ENCODE assay signal across 2 cellular contexts in genomic region chr13:113934576-113934975, GRCh38.
TF ChIP-seq lines count a peak whose summit lies in the region.

No MANE protein-coding gene starts in this region.

TF ChIP-seq in SK-N-SH, 30 proteins besides CTCF, POLR2A, EP300 and RAD21:
- no peak for TF ChIP-seq POLR2AphosphoS5 (IDR thresholded peaks at IDR 0.05; ENCODE audit: low read depth, low read length)
- no peak for TF ChIP-seq NRF1 (IDR thresholded peaks at IDR 0.05; ENCODE audit: low read depth, low read length)
- TF ChIP-seq CHD2 (IDR thresholded peaks at IDR 0.05; ENCODE audit: low read length, partially characterized antibody): no peak
- no peak for TF ChIP-seq USF1 (IDR thresholded peaks at IDR 0.05; ENCODE audit: borderline replicate concordance, low read depth)
- no peak for TF ChIP-seq EZH2phosphoT487 (IDR thresholded peaks at IDR 0.05; ENCODE audit: borderline replicate concordance, low read depth)
- no peak for TF ChIP-seq TEAD4 (IDR thresholded peaks at IDR 0.05; ENCODE audit: borderline replicate concordance, insufficient read depth)
- no peak for TF ChIP-seq JUND (IDR thresholded peaks at IDR 0.05)
- TF ChIP-seq, protein P1, sequence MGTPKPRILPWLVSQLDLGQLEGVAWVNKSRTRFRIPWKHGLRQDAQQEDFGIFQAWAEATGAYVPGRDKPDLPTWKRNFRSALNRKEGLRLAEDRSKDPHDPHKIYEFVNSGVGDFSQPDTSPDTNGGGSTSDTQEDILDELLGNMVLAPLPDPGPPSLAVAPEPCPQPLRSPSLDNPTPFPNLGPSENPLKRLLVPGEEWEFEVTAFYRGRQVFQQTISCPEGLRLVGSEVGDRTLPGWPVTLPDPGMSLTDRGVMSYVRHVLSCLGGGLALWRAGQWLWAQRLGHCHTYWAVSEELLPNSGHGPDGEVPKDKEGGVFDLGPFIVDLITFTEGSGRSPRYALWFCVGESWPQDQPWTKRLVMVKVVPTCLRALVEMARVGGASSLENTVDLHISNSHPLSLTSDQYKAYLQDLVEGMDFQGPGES (IDR thresholded peaks at IDR 0.05; ENCODE audit: low read depth, low read length): no peak
- no peak for TF ChIP-seq REST (IDR thresholded peaks at IDR 0.05; ENCODE audit: low read depth, low read length)
- TF ChIP-seq GABPA (IDR thresholded peaks at IDR 0.05; ENCODE audit: low read depth): no peak
- TF ChIP-seq MEF2A (IDR thresholded peaks at IDR 0.05; ENCODE audit: borderline replicate concordance, low read depth): no peak
- TF ChIP-seq, protein P2, sequence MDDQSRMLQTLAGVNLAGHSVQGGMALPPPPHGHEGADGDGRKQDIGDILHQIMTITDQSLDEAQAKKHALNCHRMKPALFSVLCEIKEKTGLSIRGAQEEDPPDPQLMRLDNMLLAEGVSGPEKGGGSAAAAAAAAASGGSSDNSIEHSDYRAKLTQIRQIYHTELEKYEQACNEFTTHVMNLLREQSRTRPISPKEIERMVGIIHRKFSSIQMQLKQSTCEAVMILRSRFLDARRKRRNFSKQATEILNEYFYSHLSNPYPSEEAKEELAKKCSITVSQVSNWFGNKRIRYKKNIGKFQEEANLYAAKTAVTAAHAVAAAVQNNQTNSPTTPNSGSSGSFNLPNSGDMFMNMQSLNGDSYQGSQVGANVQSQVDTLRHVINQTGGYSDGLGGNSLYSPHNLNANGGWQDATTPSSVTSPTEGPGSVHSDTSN (IDR thresholded peaks at IDR 0.05): no peak
TF ChIP-seq in SK-N-SH: peak in this region for 0.

TF ChIP-seq in SK-N-SH treated with all-trans-retinoic acid at 6 μM for 48 hours, 23 proteins besides CTCF, POLR2A, EP300 and RAD21:
- TF ChIP-seq BACH2 (CRISPR knock-in tag; IDR thresholded peaks at IDR 0.05; ENCODE audit: borderline replicate concordance) (no peak), PPARA (CRISPR knock-in tag; IDR thresholded peaks at IDR 0.05; ENCODE audit: borderline replicate concordance) (no peak), CSDC2 (CRISPR knock-in tag; IDR thresholded peaks at IDR 0.05) (no peak), ESRRG (CRISPR knock-in tag; IDR thresholded peaks at IDR 0.05) (no peak), POU6F1 (CRISPR knock-in tag; IDR thresholded peaks at IDR 0.05; ENCODE audit: borderline replicate concordance, low read depth) (no peak), GLIS3 (CRISPR knock-in tag; IDR thresholded peaks at IDR 0.05) (no peak), TOX (CRISPR knock-in tag; IDR thresholded peaks at IDR 0.05; ENCODE audit: borderline replicate concordance) (no peak)
- TF ChIP-seq, protein P3, sequence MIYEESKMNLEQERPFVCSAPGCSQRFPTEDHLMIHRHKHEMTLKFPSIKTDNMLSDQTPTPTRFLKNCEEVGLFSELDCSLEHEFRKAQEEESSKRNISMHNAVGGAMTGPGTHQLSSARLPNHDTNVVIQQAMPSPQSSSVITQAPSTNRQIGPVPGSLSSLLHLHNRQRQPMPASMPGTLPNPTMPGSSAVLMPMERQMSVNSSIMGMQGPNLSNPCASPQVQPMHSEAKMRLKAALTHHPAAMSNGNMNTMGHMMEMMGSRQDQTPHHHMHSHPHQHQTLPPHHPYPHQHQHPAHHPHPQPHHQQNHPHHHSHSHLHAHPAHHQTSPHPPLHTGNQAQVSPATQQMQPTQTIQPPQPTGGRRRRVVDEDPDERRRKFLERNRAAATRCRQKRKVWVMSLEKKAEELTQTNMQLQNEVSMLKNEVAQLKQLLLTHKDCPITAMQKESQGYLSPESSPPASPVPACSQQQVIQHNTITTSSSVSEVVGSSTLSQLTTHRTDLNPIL (CRISPR knock-in tag; IDR thresholded peaks at IDR 0.05; ENCODE audit: low read depth): no peak
